Comparison of ENCODE assay signal across 1 cellular context in genomic region chr2:36367497-36368353, GRCh38.
TF ChIP-seq lines count a peak whose summit lies in the region.

No MANE protein-coding gene starts in this region.

TF ChIP-seq in HepG2, 621 proteins besides CTCF, POLR2A, EP300 and RAD21 (continued from another document and continues in another):
- no peak for TF ChIP-seq ZC3H13 (CRISPR knock-in tag; IDR thresholded peaks at IDR 0.05)
- TF ChIP-seq ZKSCAN1 (IDR thresholded peaks at IDR 0.05; ENCODE audit: low read length): no peak
- TF ChIP-seq ZBTB42 (CRISPR knock-in tag; IDR thresholded peaks at IDR 0.05): no peak
- no peak for TF ChIP-seq IKZF1 (IDR thresholded peaks at IDR 0.05)
- no peak for TF ChIP-seq JUNB (CRISPR knock-in tag; IDR thresholded peaks at IDR 0.05; ENCODE audit: borderline replicate concordance)
- peak; percentile 72; the same call in 1 of the 2 replicates for TF ChIP-seq ZNF136 (CRISPR knock-in tag; IDR thresholded peaks at IDR 0.05; ENCODE audit: low read depth)
- TF ChIP-seq U2AF2 (IDR thresholded peaks at IDR 0.05; ENCODE audit: low read depth, low read length): no peak
- TF ChIP-seq KMT2A (CRISPR knock-in tag; IDR thresholded peaks at IDR 0.05): no peak; the same call in 1 of the 2 replicates
- 0 out of 2 replicates have a peak, but pooled peaks have one; percentile 4 for TF ChIP-seq IKZF5 (CRISPR knock-in tag; IDR thresholded peaks at IDR 0.05)
- TF ChIP-seq PHF21A (CRISPR knock-in tag; IDR thresholded peaks at IDR 0.05): no peak
- TF ChIP-seq SOX13 (IDR thresholded peaks at IDR 0.05): no peak
- peak in 1 of 2 experiments; percentile 41; a peak in 2 of 4 replicates for TF ChIP-seq SOX13 (CRISPR knock-in tag; conservative IDR thresholded peaks at IDR 0.05 in 1 of 2, IDR thresholded peaks at IDR 0.05 in 1 of 2)
- no peak for TF ChIP-seq CENPBD1 (CRISPR knock-in tag; IDR thresholded peaks at IDR 0.05; ENCODE audit: borderline replicate concordance, low read depth)
- 0 out of 2 replicates have a peak, but pooled peaks have one; percentile 36 for TF ChIP-seq ZMYM4 (CRISPR knock-in tag; IDR thresholded peaks at IDR 0.05)
- TF ChIP-seq ZNF276 (CRISPR knock-in tag; IDR thresholded peaks at IDR 0.05; ENCODE audit: low read depth): no peak
- TF ChIP-seq TFE3 (CRISPR knock-in tag; IDR thresholded peaks at IDR 0.05): no peak
- TF ChIP-seq PRPF4 (IDR thresholded peaks at IDR 0.05; ENCODE audit: low read depth, low read length, poor library complexity, severe bottlenecking): no peak
- no peak for TF ChIP-seq SP1 (IDR thresholded peaks at IDR 0.05)
- no peak for TF ChIP-seq SP1 (CRISPR knock-in tag; IDR thresholded peaks at IDR 0.05)
- no peak for TF ChIP-seq CHD2 (IDR thresholded peaks at IDR 0.05; ENCODE audit: low read depth, low read length)
- no peak for TF ChIP-seq SAFB2 (CRISPR knock-in tag; IDR thresholded peaks at IDR 0.05; ENCODE audit: borderline replicate concordance, low read depth)
- no peak for TF ChIP-seq RBM39 (IDR thresholded peaks at IDR 0.05; ENCODE audit: low read depth, low read length, poor library complexity, severe bottlenecking)
- no peak; the same call in 1 of the 2 replicates for TF ChIP-seq ZNF451 (CRISPR knock-in tag; IDR thresholded peaks at IDR 0.05)
- no peak for TF ChIP-seq EZH2 (conservative IDR thresholded peaks at IDR 0.05; ENCODE audit: low read depth, low read length)
- no peak for TF ChIP-seq THAP8 (CRISPR knock-in tag; IDR thresholded peaks at IDR 0.05; ENCODE audit: borderline replicate concordance)
- no peak for TF ChIP-seq ZBTB37 (CRISPR knock-in tag; IDR thresholded peaks at IDR 0.05)
- no peak for TF ChIP-seq ZNF558 (CRISPR knock-in tag; IDR thresholded peaks at IDR 0.05; ENCODE audit: borderline replicate concordance)
- TF ChIP-seq ZNF552 (CRISPR knock-in tag; IDR thresholded peaks at IDR 0.05; ENCODE audit: borderline replicate concordance): no peak
- TF ChIP-seq MATR3 (CRISPR knock-in tag; IDR thresholded peaks at IDR 0.05): no peak
- TF ChIP-seq ZFP91 (CRISPR knock-in tag; IDR thresholded peaks at IDR 0.05; ENCODE audit: borderline replicate concordance): peak; percentile 65
- 0 out of 2 replicates have a peak, but pooled peaks have one; percentile 36 for TF ChIP-seq SMAD1 (CRISPR knock-in tag; IDR thresholded peaks at IDR 0.05; ENCODE audit: borderline replicate concordance, low read depth)
- TF ChIP-seq ZHX1 (CRISPR knock-in tag; IDR thresholded peaks at IDR 0.05; ENCODE audit: low read depth): no peak
- TF ChIP-seq HDAC2 (CRISPR knock-in tag; IDR thresholded peaks at IDR 0.05): peak; percentile 44; the same call in 1 of the 2 replicates
- 0 out of 2 replicates have a peak, but pooled peaks have one; percentile 10 for TF ChIP-seq DMAP1 (CRISPR knock-in tag; IDR thresholded peaks at IDR 0.05)
- 0 out of 2 replicates have a peak, but pooled peaks have one; percentile 9 for TF ChIP-seq FOSL2 (CRISPR knock-in tag; IDR thresholded peaks at IDR 0.05)
- TF ChIP-seq ZNF569 (CRISPR knock-in tag; IDR thresholded peaks at IDR 0.05; ENCODE audit: borderline replicate concordance): no peak
- no peak for TF ChIP-seq ZNF12 (CRISPR knock-in tag; IDR thresholded peaks at IDR 0.05)
- peak; percentile 5; the same call in 1 of the 2 replicates for TF ChIP-seq PBX2 (CRISPR knock-in tag; IDR thresholded peaks at IDR 0.05)
- 0 out of 2 replicates have a peak, but pooled peaks have one; percentile 22 for TF ChIP-seq MEF2D (CRISPR knock-in tag; IDR thresholded peaks at IDR 0.05)
- no peak for TF ChIP-seq MAFF (IDR thresholded peaks at IDR 0.05; ENCODE audit: low read depth, low read length)
- no peak for TF ChIP-seq PRDM4 (CRISPR knock-in tag; IDR thresholded peaks at IDR 0.05; ENCODE audit: borderline replicate concordance)
- peak; percentile 29; the same call in 1 of the 2 replicates for TF ChIP-seq FOXA1 (IDR thresholded peaks at IDR 0.05)
- TF ChIP-seq FOXA1 (CRISPR knock-in tag; IDR thresholded peaks at IDR 0.05): peak; percentile 79
- TF ChIP-seq TCF7 (IDR thresholded peaks at IDR 0.05; ENCODE audit: low read depth): peak; percentile 62
- no peak for TF ChIP-seq STAT6 (CRISPR knock-in tag; IDR thresholded peaks at IDR 0.05; ENCODE audit: borderline replicate concordance)
- no peak for TF ChIP-seq DNMT3B (CRISPR knock-in tag; conservative IDR thresholded peaks at IDR 0.05)
- TF ChIP-seq TAF15 (IDR thresholded peaks at IDR 0.05; ENCODE audit: low read depth, low read length, poor library complexity, severe bottlenecking): no peak
